In genomic region chr1:185263780-185264179, GRCh38 we compare ENCODE assay signal across 8 cellular contexts.
"Had no signal": no experiment of that assay in that cellular context is flagged by ENCODE, and none has a peak within 500 bp of the region (broad histone marks: within the 10 kb centered on the region; RNA-seq: fewer than 3 reads in every experiment).

No MANE protein-coding gene starts in this region.

- ATAC-seq: GM12878 had no signal

- H3K4me3 ChIP-seq: GM12878 had no signal

- FAIRE-seq: G401.6, GM12878, GM12891, GM12892, GM18507, GM19239 had no signal

- DNase-seq: GDM1, GF-D8 had no signal
